In the genomic region with DNA sequence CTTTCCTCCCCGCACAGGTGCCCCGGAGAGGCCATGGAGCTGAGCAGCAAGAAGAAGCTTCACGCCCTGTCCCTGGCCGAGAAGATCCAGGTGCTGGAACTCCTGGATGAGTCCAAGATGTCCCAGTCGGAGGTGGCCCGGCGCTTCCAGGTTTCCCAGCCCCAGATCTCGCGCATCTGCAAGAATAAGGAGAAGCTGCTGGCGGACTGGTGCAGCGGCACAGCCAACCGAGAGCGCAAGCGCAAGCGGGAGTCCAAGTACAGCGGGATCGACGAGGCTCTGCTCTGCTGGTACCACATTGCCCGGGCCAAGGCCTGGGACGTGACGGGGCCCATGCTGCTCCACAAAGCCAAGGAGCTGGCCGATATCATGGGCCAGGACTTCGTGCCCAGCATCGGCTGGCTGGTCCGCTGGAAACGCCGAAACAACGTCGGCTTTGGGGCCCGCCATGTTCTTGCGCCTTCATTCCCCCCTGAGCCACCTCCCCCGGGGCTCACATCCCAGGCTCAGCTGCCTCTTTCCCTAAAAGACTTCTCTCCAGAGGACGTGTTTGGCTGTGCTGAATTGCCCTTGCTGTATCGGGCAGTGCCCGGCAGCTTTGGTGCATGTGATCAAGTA, we compare ENCODE assay signal across 8 cellular contexts. TPM values are rescaled to one million over a fixed set of nuclear protein-coding genes. Genes with fewer than 3 reads are reported as not detected.
DNase-seq lines count a peak whose midpoint lies in the region; ATAC-seq, FAIRE-seq and TF ChIP-seq lines count a peak whose summit lies in the region.

No MANE protein-coding gene starts in this region.

- TF ChIP-seq RAD21 in HCT116 (IDR thresholded peaks at IDR 0.05; ENCODE audit: low read depth) (no peak), SK-N-SH (IDR thresholded peaks at IDR 0.05; ENCODE audit: low read length) (no peak)

- H2AFZ ChIP-seq in HCT116 (ENCODE audit: low read depth, low read length, poor library complexity, severe bottlenecking), result no peak overlapping the region
- H2AFZ ChIP-seq in SK-N-SH (ENCODE audit: low read depth), result no peak overlapping the region

- no peak for TF ChIP-seq POLR2A in HCT116 (IDR thresholded peaks at IDR 0.05; ENCODE audit: borderline replicate concordance, extremely low read depth, insufficient read depth, insufficient read length)

- intact Hi-C loops in HCT116 (cut with micrococcal nuclease), result no loop called here

- RAD21 ChIA-PET in HCT116 (lab: Charles Lee; ENCODE audit: low non-redundant PET in 1 of 2, low total read pairs in 2 of 2, uncharacterized antibody in 2 of 2, unreplicated experiment in 2 of 2), result no interaction called here

- no peaks in the 10 kb centered on the region for H4K20me1 ChIP-seq in HCT116 (ENCODE audit: insufficient read depth)
- no peaks in the 10 kb centered on the region for H4K20me1 ChIP-seq in SK-N-SH (ENCODE audit: insufficient read depth)

- H3K27me3 ChIP-seq in HCT116 (ENCODE audit: insufficient read depth, low read length), result no peaks in the 10 kb centered on the region
- H3K27me3 ChIP-seq in adipocyte (replicated peaks; ENCODE audit: control insufficient read depth, insufficient read depth, low read length), result peaks cover 12% of the 10 kb centered on the region
- no peaks in the 10 kb centered on the region for H3K27me3 ChIP-seq in SK-N-SH (ENCODE audit: insufficient read depth)

- H3K9ac ChIP-seq in HCT116 (ENCODE audit: low read length), result no peak overlapping the region
- peak overlapping the region; percentile 19 for H3K9ac ChIP-seq in adipocyte (ENCODE audit: low read length)
- H3K9ac ChIP-seq in SK-N-SH, result no peak overlapping the region

- H3K27ac ChIP-seq in HCT116 (ENCODE audit: low read depth, low read length), result no peak overlapping the region
- H3K27ac ChIP-seq in SK-N-SH (ENCODE audit: low read depth in 2 of 2, low read length in 1 of 2), result peak overlapping the region in 1 of 2 experiments; percentile 12; a peak in 1 of 4 replicates

- H3K36me3 ChIP-seq in HCT116 (ENCODE audit: control insufficient read depth in 1 of 2, insufficient read depth in 2 of 2, low read length in 2 of 2) (peaks cover 8% of the 10 kb centered on the region in 2 experiments), adipocyte (ENCODE audit: control insufficient read depth, insufficient read depth, low read length, severe bottlenecking) (peaks cover 25% of the 10 kb centered on the region), SK-N-SH (replicated peaks in 1 of 2; ENCODE audit: control insufficient read depth in 1 of 2, insufficient read depth in 2 of 2, low read length in 1 of 2) (peaks cover 10 to 25% of the 10 kb centered on the region in 2 experiments)

- H3K4me2 ChIP-seq in HCT116 (ENCODE audit: low read length), result peak overlapping the region; percentile 87
- H3K4me2 ChIP-seq in SK-N-SH, result no peak overlapping the region

- H3K9me2 ChIP-seq in HCT116 (ENCODE audit: insufficient read depth) (no peaks in the 10 kb centered on the region), SK-N-SH (no peaks in the 10 kb centered on the region)

- peaks cover 34% of the 10 kb centered on the region for H3F3A ChIP-seq in SK-N-SH (replicated peaks; ENCODE audit: insufficient read depth)

- no peak for FAIRE-seq in frontal cortex (lab: Jason Lieb, UNC)

- CTCF ChIA-PET in HCT116 (lab: Charles Lee), result no interaction called here
- CTCF ChIA-PET in SK-N-SH (lab: Yijun Ruan, JAX), result interaction anchor here (0.6 to 2.5 kb wide), 14 partner anchors 10 to 244 kb away, joined by 3 to 10 read pairs (median 4); no protein-coding TSS in a partner anchor

- no TSS peak for BruUV-seq in HCT116 (replicated peaks; lab: Mats Ljungman, UMichigan)

- H3K9me3 ChIP-seq in HCT116 (ENCODE audit: control insufficient read depth in 1 of 2, insufficient read depth in 1 of 2, low read depth in 1 of 2, low read length in 2 of 2) (no peaks in the 10 kb centered on the region), adipocyte (ENCODE audit: control insufficient read depth, low read length) (no peaks in the 10 kb centered on the region), SK-N-SH (no peaks in the 10 kb centered on the region)

- no peak for ATAC-seq in HCT116
- ATAC-seq in activated CD4-positive, CD25-positive, alpha-beta regulatory T cell treated with anti-CD3 and anti-CD28 coated beads, Interleukin-2, amount 50 U/mL, for 24 hours, result no peak

- TF ChIP-seq CTCF in HCT116 (IDR thresholded peaks at IDR 0.05 in 2 of 3, conservative IDR thresholded peaks at IDR 0.05 in 1 of 3; ENCODE audit: borderline replicate concordance in 1 of 3, insufficient read depth in 1 of 3, low read depth in 2 of 3, low read length in 2 of 3) (no peak), SK-N-SH (IDR thresholded peaks at IDR 0.05) (no peak)

- H3K4me1 ChIP-seq in HCT116 (ENCODE audit: control insufficient read depth in 1 of 2, insufficient read depth in 2 of 2, low read length in 2 of 2) (peaks cover 3 to 20% of the 10 kb centered on the region in 2 experiments; a peak in 2 of 4 replicates), adipocyte (ENCODE audit: control insufficient read depth, insufficient read depth, low read length) (peaks cover 16% of the 10 kb centered on the region), SK-N-SH (ENCODE audit: control insufficient read depth in 1 of 2, insufficient read depth in 2 of 2, low read depth in 1 of 2, low read length in 1 of 2) (peaks cover 0 to 20% of the 10 kb centered on the region in 2 experiments; a peak in 1 of 4 replicates)

- H3K4me3 ChIP-seq in HCT116 (replicated peaks in 1 of 2; ENCODE audit: low read depth in 1 of 2, low read length in 2 of 2) (no peak overlapping the region), adipocyte (ENCODE audit: low read length) (peak overlapping the region; percentile 14), skeletal muscle cell (ENCODE audit: low read depth, low read length) (peak overlapping the region; percentile 18), SK-N-SH (ENCODE audit: low read depth in 2 of 2, low read length in 1 of 2) (no peak overlapping the region; a peak in 1 of 4 replicates)

- H3K79me2 ChIP-seq in HCT116 (ENCODE audit: insufficient read depth, low read length) (no peaks in the 10 kb centered on the region), SK-N-SH (ENCODE audit: insufficient read depth) (no peaks in the 10 kb centered on the region)

- DNase-seq in HCT116 (ENCODE audit: low read depth, low spot score) (no peak), adipocyte (ENCODE audit: low read depth) (peak; percentile 6), hepatic stellate cell (ENCODE audit: low spot score) (peak; percentile 71), skeletal muscle cell (ENCODE audit: low read depth) (no peak), epidermal melanocyte (ENCODE audit: insufficient read length, low spot score) (no peak), SK-N-SH (no peak), frontal cortex (ENCODE audit: low spot score in 2 of 2) (no peak)

- no peak for TF ChIP-seq EP300 in SK-N-SH (IDR thresholded peaks at IDR 0.05; ENCODE audit: borderline replicate concordance in 1 of 2, low read depth in 1 of 2, low read length in 1 of 2)

- WGBS in SK-N-SH (ENCODE audit: low lambda C conversion rate), result 96% methylated on average over 23 of the region's 35 CpGs

- POLR2A ChIA-PET in HCT116 (lab: Charles Lee) (no interaction called here), SK-N-SH (lab: Yijun Ruan, JAX) (interaction anchor here (0.6 to 3.2 kb wide), 4 partner anchors 22 to 143 kb away, joined by 4 to 13 read pairs (median 5); a partner anchor contains a TSS)

TF ChIP-seq in HCT116, 20 proteins besides CTCF, POLR2A, EP300 and RAD21 (continues in another document):
- no peak for TF ChIP-seq YY1 (IDR thresholded peaks at IDR 0.05; ENCODE audit: extremely low read depth, insufficient replicate concordance, low read depth, low read length)
- no peak for TF ChIP-seq FOSL1 (IDR thresholded peaks at IDR 0.05; ENCODE audit: low read depth)
- no peak for TF ChIP-seq ZFX (IDR thresholded peaks at IDR 0.05)

TF ChIP-seq in SK-N-SH, 30 proteins besides CTCF, POLR2A, EP300 and RAD21 (continues in another document):
- TF ChIP-seq RXRA (IDR thresholded peaks at IDR 0.05; ENCODE audit: borderline replicate concordance, low read depth), result no peak
- no peak for TF ChIP-seq JUND (IDR thresholded peaks at IDR 0.05)
- no peak for TF ChIP-seq ELF1 (IDR thresholded peaks at IDR 0.05)
- TF ChIP-seq FOXJ3 (CRISPR knock-in tag; IDR thresholded peaks at IDR 0.05), result no peak
- no peak for TF ChIP-seq FOSL2 (IDR thresholded peaks at IDR 0.05; ENCODE audit: borderline replicate concordance, low read depth)
- TF ChIP-seq, protein P1, sequence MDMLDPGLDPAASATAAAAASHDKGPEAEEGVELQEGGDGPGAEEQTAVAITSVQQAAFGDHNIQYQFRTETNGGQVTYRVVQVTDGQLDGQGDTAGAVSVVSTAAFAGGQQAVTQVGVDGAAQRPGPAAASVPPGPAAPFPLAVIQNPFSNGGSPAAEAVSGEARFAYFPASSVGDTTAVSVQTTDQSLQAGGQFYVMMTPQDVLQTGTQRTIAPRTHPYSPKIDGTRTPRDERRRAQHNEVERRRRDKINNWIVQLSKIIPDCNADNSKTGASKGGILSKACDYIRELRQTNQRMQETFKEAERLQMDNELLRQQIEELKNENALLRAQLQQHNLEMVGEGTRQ (IDR thresholded peaks at IDR 0.05; ENCODE audit: borderline replicate concordance, low read depth, low read length), result no peak

RNA-seq across cellular contexts. Expression of a gene that starts 1.3 kb away (rescaled TPM):
- total RNA-seq in HCT116 (2021; ENCODE audit: unreplicated experiment), result 2.4 TPM
- 1.5 and 1.6 TPM in 2 replicates for polyA plus RNA-seq in HCT116 (2012)
- polyA plus RNA-seq in SK-N-SH (2012; rRNA removed), result 0.34 and 0.41 TPM in 2 replicates
- 0.19 and 0.41 TPM in 2 replicates for polyA plus RNA-seq in SK-N-SH (2012; cell fraction: cytosol; rRNA removed)
- polyA plus RNA-seq in SK-N-SH (2012; cell fraction: nucleus; rRNA removed), result 0.75 and 0.92 TPM in 2 replicates
- 5.3 TPM for total RNA-seq in frontal cortex

RNA-seq across cellular contexts. Expression of a gene that starts 22.2 kb away (rescaled TPM):
- total RNA-seq in HCT116 (2021; ENCODE audit: unreplicated experiment) (72.0 TPM), frontal cortex (17.5 TPM)
- polyA plus RNA-seq in HCT116 (2012), result 57.3 and 62.2 TPM in 2 replicates
- 29.6 and 44.9 TPM in 2 replicates for polyA plus RNA-seq in SK-N-SH (2012; rRNA removed)
- polyA plus RNA-seq in SK-N-SH (2012; cell fraction: cytosol; rRNA removed), result 32.6 and 36.7 TPM in 2 replicates
- polyA plus RNA-seq in SK-N-SH (2012; cell fraction: nucleus; rRNA removed), result 71.8 and 81.4 TPM in 2 replicates

RNA-seq across cellular contexts. Expression of a gene that starts 26.6 kb away (rescaled TPM):
- total RNA-seq in HCT116 (2021; ENCODE audit: unreplicated experiment) (3.9 TPM), frontal cortex (0.41 TPM)
- 2.0 and 2.3 TPM in 2 replicates for polyA plus RNA-seq in HCT116 (2012)
- 3.1 and 3.6 TPM in 2 replicates for polyA plus RNA-seq in SK-N-SH (2012; rRNA removed)
- polyA plus RNA-seq in SK-N-SH (2012; cell fraction: cytosol; rRNA removed), result 1.2 and 1.8 TPM in 2 replicates
- polyA plus RNA-seq in SK-N-SH (2012; cell fraction: nucleus; rRNA removed), result 13.7 and 17.4 TPM in 2 replicates

RNA-seq across cellular contexts. Expression of a gene that starts 30.6 kb away (rescaled TPM):
- total RNA-seq in HCT116 (2021; ENCODE audit: unreplicated experiment), result 35.8 TPM
- 12.9 and 20.6 TPM in 2 replicates for polyA plus RNA-seq in HCT116 (2012)
- 17.4 and 19.0 TPM in 2 replicates for polyA plus RNA-seq in SK-N-SH (2012; rRNA removed)
- 8.0 and 14.0 TPM in 2 replicates for polyA plus RNA-seq in SK-N-SH (2012; cell fraction: cytosol; rRNA removed)
- polyA plus RNA-seq in SK-N-SH (2012; cell fraction: nucleus; rRNA removed), result 32.3 and 58.1 TPM in 2 replicates
- 8.2 TPM for total RNA-seq in frontal cortex

RNA-seq across cellular contexts. Expression of a gene that starts 41.2 kb away (rescaled TPM):
- total RNA-seq in HCT116 (2021; ENCODE audit: unreplicated experiment), result 15.4 TPM
- polyA plus RNA-seq in HCT116 (2012), result 17.2 and 20.4 TPM in 2 replicates
- 5.1 and 8.1 TPM in 2 replicates for polyA plus RNA-seq in SK-N-SH (2012; rRNA removed)
- 2.5 and 4.1 TPM in 2 replicates for polyA plus RNA-seq in SK-N-SH (2012; cell fraction: cytosol; rRNA removed)
- 5.6 and 7.7 TPM in 2 replicates for polyA plus RNA-seq in SK-N-SH (2012; cell fraction: nucleus; rRNA removed)
- 6.1 TPM for total RNA-seq in frontal cortex

Comparison
In these comparisons a context has a peak if more than half of its experiments do, and no peak if none do; other contexts are left out.
1. DNase-seq: peak in adipocyte (single experiment) and hepatic stellate cell (single experiment); none in HCT116 (single experiment), skeletal muscle cell (single experiment), epidermal melanocyte (single experiment), SK-N-SH (single experiment) and frontal cortex (0 of 2).
2. H3K4me3 ChIP-seq: peak in adipocyte (single experiment) and skeletal muscle cell (single experiment); none in HCT116 (0 of 2) and SK-N-SH (0 of 2).